In genomic region chr13:46667687-46668281, GRCh38 we compare ENCODE assay signal across 9 cellular contexts.
DNase-seq lines count a peak whose midpoint lies in the region; ATAC-seq and TF ChIP-seq lines count a peak whose summit lies in the region.
"Had no signal": no experiment of that assay in that cellular context is flagged by ENCODE, and none has a peak within 500 bp of the region (broad histone marks: within the 10 kb centered on the region; RNA-seq: fewer than 3 reads in every experiment).

No MANE protein-coding gene starts in this region.

- peak; percentile 58 for ATAC-seq in GM18517 (IDR thresholded peaks at IDR 0.05; ENCODE audit: unreplicated experiment)
- peak; percentile 59 for ATAC-seq in HG02759 (IDR thresholded peaks at IDR 0.05; ENCODE audit: unreplicated experiment)
- peak; percentile 67 for ATAC-seq in activated B cell treated with CpG ODN at 0.5 μM for 24 hours (ENCODE audit: low read depth)
- peak; percentile 75 to 83 for ATAC-seq in naive B cell (ENCODE audit: low read depth in 2 of 2)
- ATAC-seq: K562 had no signal

- no peak for DNase-seq in activated B cell treated with CpG ODN at 0.5 μM for 24 hours
- peak; percentile 63 for DNase-seq in naive B cell
- DNase-seq in nucleus accumbens (lab: John Stamatoyannopoulos, UW), result no peak
- no peak for DNase-seq in HuH-7.5 (ENCODE audit: low spot score)
- no peak for DNase-seq in cerebellar nuclear complex (lab: John Stamatoyannopoulos, UW)
- DNase-seq in activated CD8-positive, alpha-beta memory T cell treated with anti-CD3 and anti-CD28 coated beads, Interleukin-2, amount 50 U/mL, for 4 hours, result no peak

- intact Hi-C loops in activated B cell treated with CpG ODN at 0.5 μM for 24 hours (cut with micrococcal nuclease), result loop anchor here (1.0 to 10.0 kb wide), 7 partner anchors 10 to 485 kb away; partner anchors contain the start of gene LCP1

- POLR2A ChIA-PET in activated B cell treated with CpG ODN at 0.5 μM for 24 hours (lab: Charles Lee), result interaction anchor here (0.8 to 1.7 kb wide), 3 partner anchors 13 to 115 kb away, joined by 4 to 7 read pairs (median 7); partner anchors contain the start of gene LRCH1

- H3K9me3 Mint-ChIP-seq in activated B cell treated with CpG ODN at 0.5 μM for 24 hours (no peaks in the 10 kb centered on the region), naive B cell (no peaks in the 10 kb centered on the region)

- no peak for TF ChIP-seq CTCF in activated B cell treated with CpG ODN at 0.5 μM for 24 hours (IDR thresholded peaks at IDR 0.05)

- CTCF ChIA-PET in activated B cell treated with CpG ODN at 0.5 μM for 24 hours (lab: Charles Lee), result interaction anchor here (1.0 to 2.6 kb wide), 4 partner anchors 53 to 116 kb away, joined by 3 to 16 read pairs (median 9); partner anchors contain the start of gene LRCH1

- H3K4me3 Mint-ChIP-seq in activated B cell treated with CpG ODN at 0.5 μM for 24 hours (peak overlapping the region; percentile 81), naive B cell (peak overlapping the region; percentile 63 to 90 (median 80))

- H3K36me3 Mint-ChIP-seq in activated B cell treated with CpG ODN at 0.5 μM for 24 hours (ENCODE audit: low read depth) (peaks cover 41% of the 10 kb centered on the region), naive B cell (peaks cover 0 to 18% of the 10 kb centered on the region in 2 donors)

- H3K27me3 Mint-ChIP-seq in activated B cell treated with CpG ODN at 0.5 μM for 24 hours, result no peaks in the 10 kb centered on the region
- no peaks in the 10 kb centered on the region for H3K27me3 Mint-ChIP-seq in naive B cell

- peaks cover 78% of the 10 kb centered on the region for H3K4me1 Mint-ChIP-seq in activated B cell treated with CpG ODN at 0.5 μM for 24 hours
- peaks cover 51 to 76% (median 73%) of the 10 kb centered on the region in 3 donors for H3K4me1 Mint-ChIP-seq in naive B cell

- H3K27ac Mint-ChIP-seq in activated B cell treated with CpG ODN at 0.5 μM for 24 hours (peak overlapping the region; percentile 86), naive B cell (peak overlapping the region; percentile 24 to 92 (median 88))
